1 cellular context compared by ENCODE assay signal in genomic region chr2:41963661-41964525, GRCh38.
A peak's percentile ranks its signal among the peaks of the same experiment; 100 is the strongest.
TF ChIP-seq lines count a peak whose summit lies in the region.

No MANE protein-coding gene starts in this region.

TF ChIP-seq in SK-N-SH treated with all-trans-retinoic acid at 6 μM for 48 hours, 23 proteins besides CTCF, POLR2A, EP300 and RAD21 (continued from another document):
- TF ChIP-seq PATZ1 (CRISPR knock-in tag; IDR thresholded peaks at IDR 0.05; ENCODE audit: borderline replicate concordance) (peak; percentile 83), SNAI2 (CRISPR knock-in tag; IDR thresholded peaks at IDR 0.05) (peak; percentile 97), CSRNP3 (CRISPR knock-in tag; IDR thresholded peaks at IDR 0.05) (peak; percentile 96), ZFP30 (CRISPR knock-in tag; IDR thresholded peaks at IDR 0.05) (no peak), TOX (CRISPR knock-in tag; IDR thresholded peaks at IDR 0.05; ENCODE audit: borderline replicate concordance) (no peak), ZNF8 (CRISPR knock-in tag; IDR thresholded peaks at IDR 0.05) (no peak), ZNF70 (CRISPR knock-in tag; IDR thresholded peaks at IDR 0.05) (no peak), ISL1 (CRISPR knock-in tag; IDR thresholded peaks at IDR 0.05) (peak; percentile 97), CSDC2 (CRISPR knock-in tag; IDR thresholded peaks at IDR 0.05) (peak; percentile 90; the same call in 1 of the 2 replicates)
TF ChIP-seq in SK-N-SH treated with all-trans-retinoic acid at 6 μM for 48 hours: peak in this region for 13.
